Comparison of ENCODE assay signal across 30 cellular contexts in the genomic region with DNA sequence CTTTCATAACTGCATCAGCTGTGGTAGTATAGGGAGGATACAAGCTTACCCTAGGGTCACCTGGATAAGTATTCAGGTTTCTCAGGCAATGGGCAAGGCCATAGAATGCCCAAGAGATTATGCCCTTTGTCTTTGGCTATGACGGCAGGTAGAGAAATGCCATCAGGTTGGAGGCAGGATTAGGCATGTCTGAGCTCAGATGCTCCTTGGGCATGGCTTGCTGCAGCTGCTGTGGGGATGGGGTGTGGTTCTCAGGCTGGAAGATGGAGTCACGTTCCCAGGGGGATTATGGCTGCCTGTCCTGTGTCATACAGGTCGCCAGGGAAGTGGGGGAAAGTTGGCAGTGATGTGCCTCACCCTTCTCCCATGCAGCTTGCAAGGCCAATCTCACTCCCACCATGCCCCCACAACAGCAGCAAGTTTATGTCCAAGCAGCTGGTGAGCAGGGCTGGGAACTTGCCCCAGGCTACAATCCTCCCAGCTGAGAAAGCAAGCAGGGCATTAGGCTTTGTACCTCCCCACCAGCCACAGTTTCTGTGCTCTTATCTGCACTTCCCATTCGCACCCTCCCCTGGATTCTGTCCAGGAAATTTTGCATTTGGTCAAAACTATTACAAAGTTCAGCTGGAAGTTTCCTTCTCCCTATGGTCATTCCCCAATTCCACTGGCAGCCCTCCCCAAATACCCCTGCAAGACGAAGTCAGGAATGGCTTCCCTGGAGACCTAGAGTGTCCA.
"Had no signal": no experiment of that assay in that cellular context is flagged by ENCODE, and none has a peak within 500 bp of the region (broad histone marks: within the 10 kb centered on the region; RNA-seq: fewer than 3 reads in every experiment).

No MANE protein-coding gene starts in this region.

- H3K4me3 ChIP-seq: adrenal gland, ascending aorta, coronary artery, dorsolateral prefrontal cortex, prostate gland, skin epidermis, thyroid gland, upper lobe of right lung had no signal

- H3K4me1 ChIP-seq: adrenal gland, ascending aorta, prostate gland, thyroid gland, upper lobe of right lung had no signal

- H3K9me3 ChIP-seq: adrenal gland, ascending aorta, neutrophil, prostate gland, thyroid gland, upper lobe of right lung had no signal

- H3K36me3 ChIP-seq: adrenal gland, ascending aorta, neutrophil, prostate gland, thyroid gland, upper lobe of right lung, WERI-Rb-1 had no signal

- H3K27me3 ChIP-seq: adrenal gland, ascending aorta, dorsolateral prefrontal cortex, neutrophil, thyroid gland, upper lobe of right lung had no signal

- ATAC-seq: activated CD4-positive, CD25-positive, alpha-beta regulatory T cell treated with anti-CD3 and anti-CD28 coated beads, Interleukin-2, amount 50 U/mL, for 24 hours; left cardiac atrium; left ventricle myocardium superior; sciatic nerve; stimulated activated effector memory CD8-positive, alpha-beta T cell treated with anti-CD3 and anti-CD28 coated beads, Interleukin-12 subunit alpha, Interleukin-12 subunit beta, amount 100 ng/mL, for 72 hours; stimulated activated naive CD8-positive, alpha-beta T cell treated with anti-CD3 and anti-CD28 coated beads, Interleukin-15, amount 100 ng/mL, for 72 hours; upper lobe of right lung had no signal

- DNase-seq: activated CD4-positive, alpha-beta T cell treated with anti-CD3 and anti-CD28 coated beads for 48 hours; activated CD4-positive, alpha-beta T cell treated with anti-CD3 and anti-CD28 coated beads, Interleukin-2, amount 50 U/mL, for 48 hours; activated CD8-positive, alpha-beta memory T cell treated with anti-CD3 and anti-CD28 coated beads for 24 hours; activated effector memory CD4-positive, alpha-beta T cell treated with Interleukin-2 at 50 U/mL for 16 hours; activated naive CD4-positive, alpha-beta T cell treated with Interleukin-2 at 50 U/mL for 16 hours; adrenal gland; dorsolateral prefrontal cortex; effector memory CD4-positive, alpha-beta T cell; head of caudate nucleus; hippocampal formation; left cardiac atrium; left ventricle myocardium superior; naive B cell; nephron progenitor cell; retina; stimulated activated CD4-positive, alpha-beta T cell treated with anti-CD3 and anti-CD28 coated beads, Interleukin-12 subunit alpha, Interleukin-12 subunit beta, amount 100 ng/mL, for 4 hours; stimulated activated CD4-positive, alpha-beta T cell treated with anti-CD3 and anti-CD28 coated beads, Interleukin-4, amount 100 ng/mL, for 1 hour; stimulated activated naive CD8-positive, alpha-beta T cell treated with anti-CD3 and anti-CD28 coated beads, Interleukin-15, amount 100 ng/mL, for 72 hours; substantia nigra; thyroid gland; upper lobe of right lung; WERI-Rb-1 had no signal

- H3K27ac ChIP-seq: adrenal gland, ascending aorta, coronary artery, dorsolateral prefrontal cortex, neutrophil, prostate gland, skin epidermis, thyroid gland, upper lobe of right lung, WERI-Rb-1 had no signal
